7 cellular contexts compared by ENCODE assay signal in genomic region chr10:64204504-64204903, GRCh38.
A peak's percentile ranks its signal among the peaks of the same experiment; 100 is the strongest.
DNase-seq lines count a peak whose midpoint lies in the region; TF ChIP-seq lines count a peak whose summit lies in the region.
"Not testable (repeated sequence)": the region's sequence is repeated elsewhere in the genome, so short reads cannot be mapped to it uniquely, and the experiment has no call there.

No MANE protein-coding gene starts in this region.

- H4K5ac ChIP-seq in mesendoderm (ENCODE audit: low read length), result not testable (repeated sequence)

- not testable (repeated sequence) for H2BK15ac ChIP-seq in mesendoderm (replicated peaks; ENCODE audit: low read depth)

- WGBS in mesendoderm (ENCODE audit: extremely low coverage, insufficient coverage, low lambda C conversion rate), result no CpG with 5 or more reads among the region's 7 CpGs

- H3K4me3 Mint-ChIP-seq in Calu3 (ENCODE audit: low read depth, unreplicated experiment); MCF 10A (ENCODE audit: unreplicated experiment); glutamatergic neuron (ENCODE audit: unreplicated experiment): not testable (repeated sequence)
- peak overlapping the region; percentile 19 for H3K4me3 Mint-ChIP-seq in osteocyte (ENCODE audit: unreplicated experiment)

- not testable (repeated sequence) for H2AK5ac ChIP-seq in mesendoderm (ENCODE audit: low read length)

- DNase-seq in Calu3 (peak; percentile 4), HT-29 (ENCODE audit: low spot score) (peak; percentile 15), MCF 10A (ENCODE audit: unreplicated experiment) (peak; percentile 24), epithelial cell of esophagus (ENCODE audit: low read depth) (peak; percentile 47), mesendoderm (peak; percentile 7)
- not testable (repeated sequence) for DNase-seq in glutamatergic neuron; osteocyte (ENCODE audit: extremely low spot score, unreplicated experiment)

- not testable (repeated sequence) for H3K23ac ChIP-seq in mesendoderm (ENCODE audit: low read length)

- not testable (repeated sequence) for H2BK5ac ChIP-seq in mesendoderm (ENCODE audit: low read length)

- H3K56ac ChIP-seq in mesendoderm (ENCODE audit: low read length), result not testable (repeated sequence)

- H3K4ac ChIP-seq in mesendoderm (ENCODE audit: low read depth, low read length), result not testable (repeated sequence)

- H3K36me3 Mint-ChIP-seq in Calu3 (ENCODE audit: insufficient read depth, unreplicated experiment); MCF 10A (ENCODE audit: insufficient read depth, unreplicated experiment); glutamatergic neuron (ENCODE audit: unreplicated experiment); osteocyte (ENCODE audit: unreplicated experiment): not testable (repeated sequence)

- CTCF ChIA-PET in Calu3 (lab: Charles Lee), result not testable (repeated sequence)
- CTCF ChIA-PET in MCF 10A (lab: Yijun Ruan, JAX), result interaction anchor here (0.6 kb wide), 3 partner anchors 9 to 50 kb away, joined by 3 to 4 read pairs (median 3); no protein-coding TSS in a partner anchor

- H3K4me3 ChIP-seq in epithelial cell of esophagus (ENCODE audit: low read length); mesendoderm (ENCODE audit: low read length): not testable (repeated sequence)

- not testable (repeated sequence) for H3K4me1 Mint-ChIP-seq in Calu3 (ENCODE audit: low read depth, unreplicated experiment); MCF 10A (ENCODE audit: insufficient read depth, unreplicated experiment); glutamatergic neuron (ENCODE audit: low read depth, unreplicated experiment); osteocyte (ENCODE audit: unreplicated experiment)

- not testable (repeated sequence) for H3K4me1 ChIP-seq in mesendoderm (ENCODE audit: control insufficient read depth, low read depth, low read length)

- H3K9ac ChIP-seq in mesendoderm (ENCODE audit: low read length), result not testable (repeated sequence)

- not testable (repeated sequence) for BruUV-seq in Calu3 (replicated peaks; lab: Mats Ljungman, UMichigan); MCF 10A (replicated peaks; lab: Mats Ljungman, UMichigan)

- POLR2A ChIA-PET in MCF 10A (lab: Yijun Ruan, JAX), result not testable (repeated sequence)

- H3K79me1 ChIP-seq in mesendoderm (ENCODE audit: low read length), result not testable (repeated sequence)

- H3K27me3 ChIP-seq in mesendoderm (ENCODE audit: insufficient read depth, low read length, poor library complexity), result not testable (repeated sequence)

- H2BK120ac ChIP-seq in mesendoderm (ENCODE audit: low read depth, low read length), result not testable (repeated sequence)

- not testable (repeated sequence) for H3K36me3 ChIP-seq in mesendoderm (ENCODE audit: control insufficient read depth, insufficient read depth, low read length)

- H3K27ac Mint-ChIP-seq in Calu3 (ENCODE audit: unreplicated experiment); MCF 10A (ENCODE audit: low read depth, unreplicated experiment); osteocyte (ENCODE audit: unreplicated experiment): not testable (repeated sequence)
- peak overlapping the region; percentile 56 for H3K27ac Mint-ChIP-seq in glutamatergic neuron (ENCODE audit: unreplicated experiment)

- not testable (repeated sequence) for H3K79me2 ChIP-seq in mesendoderm (ENCODE audit: control insufficient read depth, insufficient read depth, low read length)

- H3K18ac ChIP-seq in mesendoderm (ENCODE audit: low read length), result not testable (repeated sequence)

- not testable (repeated sequence) for H3K4me2 ChIP-seq in mesendoderm (ENCODE audit: low read length)

- H3K27ac ChIP-seq in mesendoderm (ENCODE audit: low read depth, low read length), result not testable (repeated sequence)

- not testable (repeated sequence) for TF ChIP-seq CTCF in Calu3 (IDR thresholded peaks at IDR 0.05; ENCODE audit: unreplicated experiment); MCF 10A (IDR thresholded peaks at IDR 0.05; ENCODE audit: unreplicated experiment); epithelial cell of esophagus (IDR thresholded peaks at IDR 0.05; ENCODE audit: insufficient read depth, low read depth, low read length, missing control alignments); glutamatergic neuron (IDR thresholded peaks at IDR 0.05; ENCODE audit: partially characterized antibody, unreplicated experiment); osteocyte (IDR thresholded peaks at IDR 0.05)

- peaks cover 11% of the 10 kb centered on the region for H3K9me3 Mint-ChIP-seq in Calu3 (ENCODE audit: low read depth, unreplicated experiment)
- not testable (repeated sequence) for H3K9me3 Mint-ChIP-seq in MCF 10A (ENCODE audit: unreplicated experiment); glutamatergic neuron (ENCODE audit: unreplicated experiment); osteocyte (ENCODE audit: unreplicated experiment)

- H3K27me3 Mint-ChIP-seq in Calu3 (ENCODE audit: unreplicated experiment); MCF 10A (ENCODE audit: insufficient read depth, unreplicated experiment); glutamatergic neuron (ENCODE audit: unreplicated experiment); osteocyte (ENCODE audit: unreplicated experiment): not testable (repeated sequence)

- intact Hi-C loops in Calu3 (cut with micrococcal nuclease; ENCODE audit: unreplicated experiment); MCF 10A (cut with micrococcal nuclease): not testable (repeated sequence)

- H4K8ac ChIP-seq in mesendoderm (ENCODE audit: low read depth, low read length), result not testable (repeated sequence)
